In the genomic region with DNA sequence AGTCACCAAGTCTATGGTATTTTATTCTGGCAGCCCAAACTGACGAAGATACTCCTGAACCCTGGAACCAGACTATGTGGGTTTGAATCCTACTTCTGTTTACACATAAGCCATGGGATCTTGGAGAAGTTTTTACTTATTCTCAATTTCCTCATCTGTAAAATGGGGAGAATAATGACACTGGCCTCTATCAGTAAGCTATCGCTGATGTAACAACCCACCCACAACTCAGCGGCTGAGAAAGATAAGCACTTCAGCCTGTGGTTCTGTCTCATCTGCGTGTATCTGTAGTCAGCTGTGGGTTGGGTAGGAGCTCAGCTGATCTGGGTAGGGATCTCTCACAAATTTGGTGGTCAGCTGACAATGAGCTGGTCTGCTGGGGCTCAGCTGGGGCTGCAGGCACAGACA, we compare ENCODE assay signal across 19 cellular contexts.
DNase-seq lines count a peak whose midpoint lies in the region; ATAC-seq, FAIRE-seq and TF ChIP-seq lines count a peak whose summit lies in the region.
"Had no signal": no experiment of that assay in that cellular context is flagged by ENCODE, and none has a peak within 500 bp of the region (broad histone marks: within the 10 kb centered on the region; RNA-seq: fewer than 3 reads in every experiment).

No MANE protein-coding gene starts in this region.

- in situ Hi-C loops in SK-MEL-5 (cut with HindIII; ENCODE audit: low pct_unique_long_range_greater_than_20kb, low sequenced_read_pairs), result no loop called here

- no peaks in the 10 kb centered on the region for H3K36me3 ChIP-seq in bronchial epithelial cell (ENCODE audit: control insufficient read depth, insufficient read depth, low read length)
- H3K36me3 ChIP-seq: HAP-1 had no signal

- H3K27me3 ChIP-seq in bronchial epithelial cell (ENCODE audit: control insufficient read depth, insufficient read depth, low read length), result no peaks in the 10 kb centered on the region

- intact Hi-C loops in sciatic nerve (cut with DNase I), result no loop called here

- peak; percentile 72 for FAIRE-seq in bronchial epithelial cell (lab: Jason Lieb, UNC)
- FAIRE-seq: GM12891, GM18507, H54 had no signal

- DNase-seq in OCI-M1 (lab: John Stamatoyannopoulos, UW), result peak; percentile 62
- peak; percentile 59 for DNase-seq in SK-MEL-5 (ENCODE audit: low read depth, low spot score)
- no peak for DNase-seq in bronchial epithelial cell (ENCODE audit: low read depth)
- peak; percentile 7 for DNase-seq in sciatic nerve (ENCODE audit: low spot score)
- DNase-seq in mucosa of gallbladder (ENCODE audit: low spot score), result no peak
- DNase-seq: C1 segment of cervical spinal cord; Calu3; CD4-positive, alpha-beta memory T cell; COR-L47; DMS53; DMS79 treated with DMSO at 0.1 percent for 48 hours; GF-D8; GOT3; HFFc6 had no signal

- ATAC-seq in sciatic nerve (no peak), GM18909 (IDR thresholded peaks at IDR 0.05; ENCODE audit: poor library complexity, unreplicated experiment) (no peak)

- H3K4me3 ChIP-seq in bronchial epithelial cell (ENCODE audit: low read depth, low read length), result no peak overlapping the region
- H3K4me3 ChIP-seq: HAP-1 had no signal

- TF ChIP-seq CTCF in bronchial epithelial cell (IDR thresholded peaks at IDR 0.05; ENCODE audit: insufficient read depth, low read length, severe bottlenecking), result no peak

Comparison
In these comparisons a context has a peak if more than half of its experiments do, and no peak if none do; other contexts are left out.
1. DNase-seq: peak in OCI-M1 (single experiment), SK-MEL-5 (single experiment) and sciatic nerve (single experiment); none in bronchial epithelial cell (single experiment) and mucosa of gallbladder (single experiment).